28 cellular contexts compared by ENCODE assay signal in the genomic region with DNA sequence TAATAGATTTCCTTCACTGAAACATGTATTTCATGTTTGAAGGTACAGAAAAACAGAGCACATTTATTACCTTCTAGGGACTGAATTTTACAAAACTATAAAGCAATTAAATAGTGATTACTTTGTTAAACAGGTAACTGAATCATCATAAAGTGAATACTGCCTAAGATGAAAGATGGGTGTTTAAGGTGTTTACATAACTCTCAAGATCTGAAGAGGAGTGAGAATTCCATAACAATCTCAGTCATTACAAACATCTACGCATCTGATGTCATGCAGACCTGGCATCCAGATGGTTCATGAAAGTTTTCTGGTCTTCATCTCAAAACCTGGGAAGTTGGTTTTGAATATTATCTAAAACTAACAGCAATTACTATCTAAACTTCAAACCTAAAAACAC.
"Had no signal": no experiment of that assay in that cellular context is flagged by ENCODE, and none has a peak within 500 bp of the region (broad histone marks: within the 10 kb centered on the region; RNA-seq: fewer than 3 reads in every experiment).

No MANE protein-coding gene starts in this region.

- H3K4me3 ChIP-seq: dorsolateral prefrontal cortex, gastroesophageal sphincter, heart left ventricle, lower lobe of right lung, ovary, psoas muscle, sigmoid colon, testis, tibial artery, upper lobe of left lung had no signal

- H3K36me3 ChIP-seq: ovary had no signal

- FAIRE-seq: keratinocyte, urothelium cell line had no signal

- H3K9me3 Mint-ChIP-seq: immature natural killer cell; natural killer cell; stimulated activated memory B cell treated with anti-CD40 and anti-IgM and Interleukin-4, amounts not matched to agents 10 μg/mL and 1 μg/mL and 100 μg/mL, for 72 hours had no signal

- H3K36me3 Mint-ChIP-seq: natural killer cell had no signal

- H3K4me3 Mint-ChIP-seq: immature natural killer cell, natural killer cell had no signal

- H3K9me3 ChIP-seq: gastroesophageal sphincter, heart left ventricle, lower lobe of right lung, ovary, psoas muscle, sigmoid colon, testis, tibial artery, upper lobe of left lung had no signal

- DNase-seq: dorsolateral prefrontal cortex; effector CD4-positive, alpha-beta T cell; foreskin keratinocyte; heart left ventricle; hippocampal formation; immature natural killer cell; left ventricle myocardium superior; lower lobe of right lung; natural killer cell; occipital lobe; ovary; posterior cingulate gyrus; psoas muscle; right cardiac atrium; sigmoid colon; stimulated activated CD4-positive, alpha-beta T cell treated with anti-CD3 and anti-CD28 coated beads, Interleukin-2, amount 100 ng/mL, for 24 hours; stimulated activated CD4-positive, alpha-beta T cell treated with anti-CD3 and anti-CD28 coated beads, Interleukin-4, amount 100 ng/mL, for 24 hours; stimulated activated naive CD8-positive, alpha-beta T cell treated with anti-CD3 and anti-CD28 coated beads, Interleukin-15, Interleukin-2, amounts not matched to agents 100 U/mL and 50 U/mL, for 24 hours; substantia nigra; testis; tibial artery had no signal

- ATAC-seq: esophagus mucosa; foreskin keratinocyte; gastroesophageal sphincter; heart left ventricle; left ventricle myocardium superior; lower lobe of right lung; natural killer cell; psoas muscle; right cardiac atrium; stimulated activated memory B cell treated with anti-CD40 and anti-IgM and Interleukin-4, amounts not matched to agents 10 μg/mL and 1 μg/mL and 100 μg/mL, for 72 hours; stimulated activated naive CD8-positive, alpha-beta T cell treated with anti-CD3 and anti-CD28 coated beads, Interleukin-15, Interleukin-2, amounts not matched to agents 100 U/mL and 50 U/mL, for 24 hours had no signal

- H3K27ac Mint-ChIP-seq: immature natural killer cell, natural killer cell had no signal

- H3K4me1 Mint-ChIP-seq: immature natural killer cell, natural killer cell had no signal

- H3K27me3 Mint-ChIP-seq: stimulated activated memory B cell treated with anti-CD40 and anti-IgM and Interleukin-4, amounts not matched to agents 10 μg/mL and 1 μg/mL and 100 μg/mL, for 72 hours had no signal

- H3K27ac ChIP-seq: dorsolateral prefrontal cortex, epithelial cell of prostate, foreskin keratinocyte, heart left ventricle, lower lobe of right lung, ovary, psoas muscle, sigmoid colon, testis, tibial artery, upper lobe of left lung had no signal

- H3K4me1 ChIP-seq: foreskin keratinocyte, psoas muscle, sigmoid colon, testis, tibial artery had no signal
